Comparison of ENCODE assay signal across 8 cellular contexts in genomic region chr1:6962956-6963915, GRCh38.
A peak's percentile ranks its signal among the peaks of the same experiment; 100 is the strongest.
DNase-seq lines count a peak whose midpoint lies in the region; ATAC-seq and TF ChIP-seq lines count a peak whose summit lies in the region.

No MANE protein-coding gene starts in this region.

- no peaks in the 10 kb centered on the region for H3K27me3 ChIP-seq in BLaER1
- H3K27me3 ChIP-seq in esophagus muscularis mucosa = peaks cover 0 to 60% (median 18%) of the 10 kb centered on the region in 4 donors
- H3K27me3 ChIP-seq in psoas muscle (ENCODE audit: insufficient read depth in 3 of 3, low read length in 2 of 3) = no peaks in the 10 kb centered on the region

- H3K9me3 ChIP-seq in BLaER1 (no peaks in the 10 kb centered on the region), esophagus muscularis mucosa (no peaks in the 10 kb centered on the region), psoas muscle (no peaks in the 10 kb centered on the region)

- WGBS in esophagus muscularis mucosa = 16% methylated on average over 27 of the region's 42 CpGs
- WGBS in psoas muscle, 3 donors = 21 to 26% (median 23%) methylated on average over 37 to 42 of the region's 42 CpGs

- H4K20me1 ChIP-seq in BLaER1 = no peaks in the 10 kb centered on the region

- peak overlapping the region; percentile 51 for H3K4me3 ChIP-seq in BLaER1
- H3K4me3 ChIP-seq in esophagus muscularis mucosa = peak overlapping the region; percentile 21 to 38 (median 32)
- peak overlapping the region; percentile 51 for H3K4me3 ChIP-seq in psoas muscle

- H3K27ac ChIP-seq in BLaER1 = peak overlapping the region; percentile 41; the same call in 1 of the 2 replicates
- no peak overlapping the region for H3K27ac ChIP-seq in esophagus muscularis mucosa (replicated peaks in 1 of 4)
- peak overlapping the region; percentile 7 for H3K27ac ChIP-seq in psoas muscle

- no peak for TF ChIP-seq CTCF in esophagus muscularis mucosa (IDR thresholded peaks at IDR 0.05)
- TF ChIP-seq CTCF in psoas muscle (IDR thresholded peaks at IDR 0.05) = no peak

- peaks cover 73% of the 10 kb centered on the region for H3K4me1 ChIP-seq in BLaER1
- H3K4me1 ChIP-seq in esophagus muscularis mucosa = peaks cover 16 to 35% (median 30%) of the 10 kb centered on the region in 4 donors
- peaks cover 24% of the 10 kb centered on the region for H3K4me1 ChIP-seq in psoas muscle

- ATAC-seq in psoas muscle = peak; percentile 33 to 64 (median 54)

- no peaks in the 10 kb centered on the region for H3K36me3 ChIP-seq in BLaER1
- no peaks in the 10 kb centered on the region for H3K36me3 ChIP-seq in esophagus muscularis mucosa
- no peaks in the 10 kb centered on the region for H3K36me3 ChIP-seq in psoas muscle (ENCODE audit: insufficient read depth in 1 of 2, low read depth in 1 of 2)

- no peak for TF ChIP-seq POLR2A in esophagus muscularis mucosa (IDR thresholded peaks at IDR 0.05; ENCODE audit: low read depth)

- peak overlapping the region; percentile 83 for H3K4me2 ChIP-seq in BLaER1

- intact Hi-C loops in esophagus muscularis mucosa (cut with DNase I) (no loop called here), psoas muscle (cut with DNase I) (no loop called here)

- peak; percentile 41 for DNase-seq in NCI-H1048 (lab: John Stamatoyannopoulos, UW)
- peak; percentile 23 for DNase-seq in activated CD4-positive, alpha-beta T cell treated with anti-CD3 and anti-CD28 coated beads, Interleukin-2, amount 50 U/mL, for 1 hour
- DNase-seq in esophagus muscularis mucosa (ENCODE audit: extremely low spot score) = no peak
- peak; percentile 59 to 82 for DNase-seq in psoas muscle
- no peak for DNase-seq in GM19240 (ENCODE audit: insufficient read length, low spot score)
- DNase-seq in 8988T = no peak
- DNase-seq in cerebellar nuclear complex (lab: John Stamatoyannopoulos, UW) = no peak

- TF ChIP-seq EP300 in esophagus muscularis mucosa (IDR thresholded peaks at IDR 0.05) = no peak

- peak overlapping the region; percentile 38; the same call in 1 of the 2 replicates for H3K9ac ChIP-seq in BLaER1

Comparison
In these comparisons a context has a peak if more than half of its experiments do, and no peak if none do; other contexts are left out.
1. H3K27ac ChIP-seq: peak in BLaER1 (single experiment) and psoas muscle (single experiment); none in esophagus muscularis mucosa (0 of 4).
2. DNase-seq: peak in NCI-H1048 (single experiment), activated CD4-positive, alpha-beta T cell treated with anti-CD3 and anti-CD28 coated beads, Interleukin-2, amount 50 U/mL, for 1 hour (single experiment) and psoas muscle (2 of 2); none in esophagus muscularis mucosa (single experiment), GM19240 (single experiment), 8988T (single experiment) and cerebellar nuclear complex (0 of 2).
3. Peak in every context shown above with its lines, with median percentiles within 50 percentile points of each other: H3K4me3 ChIP-seq.